In the genomic region with DNA sequence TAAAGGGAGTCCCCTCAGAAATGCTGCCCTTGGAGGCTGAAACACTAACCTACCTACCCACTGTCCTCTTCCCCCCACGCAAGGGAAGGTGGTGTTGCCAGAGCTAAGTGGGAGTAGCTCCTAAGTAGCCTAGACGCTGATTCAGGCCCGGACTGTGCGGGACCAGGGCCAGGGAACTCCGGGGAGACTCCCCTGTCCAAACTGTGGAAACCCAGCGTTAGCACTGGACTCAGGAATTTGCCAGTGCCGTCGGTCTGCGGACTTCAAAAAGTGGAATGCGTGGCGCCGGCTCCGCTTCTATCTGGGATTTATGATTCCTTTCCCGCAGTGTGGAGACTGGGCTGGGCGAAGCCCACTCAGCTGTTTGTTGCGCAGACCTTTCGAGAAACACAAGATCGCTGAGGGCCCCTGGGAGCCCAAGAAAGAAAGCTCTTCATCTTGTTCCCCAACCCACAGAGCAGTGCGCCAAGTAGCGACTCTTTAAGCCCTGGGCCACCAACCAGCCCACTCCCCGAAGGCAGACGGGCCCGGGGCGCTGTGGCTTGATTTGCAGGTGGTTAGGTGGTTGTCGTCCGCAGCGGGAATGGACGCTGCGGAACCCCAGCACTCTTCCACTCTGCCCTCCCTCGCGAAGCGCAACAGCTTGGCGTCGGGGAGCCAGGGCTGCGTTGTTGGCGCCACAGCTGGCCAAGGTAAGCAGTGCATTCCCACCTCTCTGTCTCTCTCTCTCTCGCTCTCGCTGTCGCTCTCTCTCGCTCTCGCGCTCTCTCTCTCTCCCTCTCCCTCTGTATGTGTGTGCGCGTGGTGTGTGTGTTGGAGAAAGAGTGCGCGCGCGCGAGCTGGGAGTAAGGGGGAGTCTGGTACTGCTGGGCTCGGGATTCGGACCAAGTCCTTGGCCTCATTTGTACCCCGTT, we compare ENCODE assay signal across 1 cellular context.
TF ChIP-seq lines count a peak whose summit lies in the region.

No MANE protein-coding gene starts in this region.

TF ChIP-seq in A549, 52 proteins besides CTCF, POLR2A, EP300 and RAD21:
- TF ChIP-seq, protein P1, sequence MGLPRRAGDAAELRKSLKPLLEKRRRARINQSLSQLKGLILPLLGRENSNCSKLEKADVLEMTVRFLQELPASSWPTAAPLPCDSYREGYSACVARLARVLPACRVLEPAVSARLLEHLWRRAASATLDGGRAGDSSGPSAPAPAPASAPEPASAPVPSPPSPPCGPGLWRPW (IDR thresholded peaks at IDR 0.05): no peak
- no peak for TF ChIP-seq RNF2 (IDR thresholded peaks at IDR 0.05; ENCODE audit: borderline replicate concordance, low read depth)
- TF ChIP-seq BHLHE40 (IDR thresholded peaks at IDR 0.05; ENCODE audit: low read depth, low read length): no peak
- no peak for TF ChIP-seq CEBPB (IDR thresholded peaks at IDR 0.05)
- no peak for TF ChIP-seq TFCP2L1 (CRISPR knock-in tag; IDR thresholded peaks at IDR 0.05)
- TF ChIP-seq HOXA7 (CRISPR knock-in tag; IDR thresholded peaks at IDR 0.05): no peak
- no peak for TF ChIP-seq TP53 (CRISPR knock-in tag; IDR thresholded peaks at IDR 0.05)
- no peak for TF ChIP-seq RARB (CRISPR knock-in tag; IDR thresholded peaks at IDR 0.05)
- no peak for TF ChIP-seq ZC3H11A (IDR thresholded peaks at IDR 0.05)
- TF ChIP-seq MAFK (IDR thresholded peaks at IDR 0.05; ENCODE audit: partially characterized antibody): no peak
- no peak for TF ChIP-seq KDM5A (IDR thresholded peaks at IDR 0.05)
- TF ChIP-seq SREBF2 (IDR thresholded peaks at IDR 0.05): no peak
- TF ChIP-seq EHMT2 (IDR thresholded peaks at IDR 0.05; ENCODE audit: low read depth): no peak
- TF ChIP-seq RCOR1 (IDR thresholded peaks at IDR 0.05; ENCODE audit: low read depth, low read length): no peak
- TF ChIP-seq ESRRA (IDR thresholded peaks at IDR 0.05; ENCODE audit: borderline replicate concordance, low read length): no peak
- TF ChIP-seq JUN (IDR thresholded peaks at IDR 0.05): no peak
- TF ChIP-seq JUNB (IDR thresholded peaks at IDR 0.05): no peak
- no peak for TF ChIP-seq USF2 (IDR thresholded peaks at IDR 0.05)
- TF ChIP-seq ZFP36 (IDR thresholded peaks at IDR 0.05; ENCODE audit: borderline replicate concordance, partially characterized antibody): peak; percentile 60
- TF ChIP-seq NFE2L2 (conservative IDR thresholded peaks at IDR 0.05; ENCODE audit: low read length): no peak
- TF ChIP-seq, protein P2, sequence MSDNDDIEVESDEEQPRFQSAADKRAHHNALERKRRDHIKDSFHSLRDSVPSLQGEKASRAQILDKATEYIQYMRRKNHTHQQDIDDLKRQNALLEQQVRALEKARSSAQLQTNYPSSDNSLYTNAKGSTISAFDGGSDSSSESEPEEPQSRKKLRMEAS (IDR thresholded peaks at IDR 0.05): peak; percentile 82
- no peak for TF ChIP-seq CBX8 (IDR thresholded peaks at IDR 0.05)
- TF ChIP-seq CHD2 (IDR thresholded peaks at IDR 0.05; ENCODE audit: low read length, partially characterized antibody): peak; percentile 68
- TF ChIP-seq, protein P3, sequence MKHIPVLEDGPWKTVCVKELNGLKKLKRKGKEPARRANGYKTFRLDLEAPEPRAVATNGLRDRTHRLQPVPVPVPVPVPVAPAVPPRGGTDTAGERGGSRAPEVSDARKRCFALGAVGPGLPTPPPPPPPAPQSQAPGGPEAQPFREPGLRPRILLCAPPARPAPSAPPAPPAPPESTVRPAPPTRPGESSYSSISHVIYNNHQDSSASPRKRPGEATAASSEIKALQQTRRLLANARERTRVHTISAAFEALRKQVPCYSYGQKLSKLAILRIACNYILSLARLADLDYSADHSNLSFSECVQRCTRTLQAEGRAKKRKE (CRISPR knock-in tag; IDR thresholded peaks at IDR 0.05; ENCODE audit: low read depth): no peak
- TF ChIP-seq PHF8 (IDR thresholded peaks at IDR 0.05; ENCODE audit: borderline replicate concordance, low read depth): no peak
- TF ChIP-seq, protein P4, sequence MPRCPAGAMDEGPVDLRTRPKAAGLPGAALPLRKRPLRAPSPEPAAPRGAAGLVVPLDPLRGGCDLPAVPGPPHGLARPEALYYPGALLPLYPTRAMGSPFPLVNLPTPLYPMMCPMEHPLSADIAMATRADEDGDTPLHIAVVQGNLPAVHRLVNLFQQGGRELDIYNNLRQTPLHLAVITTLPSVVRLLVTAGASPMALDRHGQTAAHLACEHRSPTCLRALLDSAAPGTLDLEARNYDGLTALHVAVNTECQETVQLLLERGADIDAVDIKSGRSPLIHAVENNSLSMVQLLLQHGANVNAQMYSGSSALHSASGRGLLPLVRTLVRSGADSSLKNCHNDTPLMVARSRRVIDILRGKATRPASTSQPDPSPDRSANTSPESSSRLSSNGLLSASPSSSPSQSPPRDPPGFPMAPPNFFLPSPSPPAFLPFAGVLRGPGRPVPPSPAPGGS (IDR thresholded peaks at IDR 0.05): no peak
- no peak for TF ChIP-seq FOSL2 (IDR thresholded peaks at IDR 0.05)
- TF ChIP-seq FOSL2 (CRISPR knock-in tag; IDR thresholded peaks at IDR 0.05): no peak
- no peak for TF ChIP-seq EHF (CRISPR knock-in tag; IDR thresholded peaks at IDR 0.05)
- no peak for TF ChIP-seq FOSB (CRISPR knock-in tag; IDR thresholded peaks at IDR 0.05)
- no peak for TF ChIP-seq RFX5 (IDR thresholded peaks at IDR 0.05)
- TF ChIP-seq GATA3 (IDR thresholded peaks at IDR 0.05; ENCODE audit: borderline replicate concordance): peak; percentile 42; the same call in 1 of the 2 replicates
- no peak for TF ChIP-seq HDAC2 (IDR thresholded peaks at IDR 0.05)
- no peak for TF ChIP-seq ZSCAN20 (CRISPR knock-in tag; IDR thresholded peaks at IDR 0.05)
- TF ChIP-seq KDM1A (IDR thresholded peaks at IDR 0.05; ENCODE audit: low read depth): no peak
- TF ChIP-seq HEYL (CRISPR knock-in tag; IDR thresholded peaks at IDR 0.05): no peak
- TF ChIP-seq MYC (IDR thresholded peaks at IDR 0.05; ENCODE audit: borderline replicate concordance, low read length): no peak
- no peak for TF ChIP-seq ZNF302 (CRISPR knock-in tag; IDR thresholded peaks at IDR 0.05)
- TF ChIP-seq PBX3 (IDR thresholded peaks at IDR 0.05): no peak
- TF ChIP-seq HOXB5 (CRISPR knock-in tag; IDR thresholded peaks at IDR 0.05): no peak
- no peak for TF ChIP-seq POLR2AphosphoS2 (conservative IDR thresholded peaks at IDR 0.05; ENCODE audit: low read length)
- no peak for TF ChIP-seq CHD4 (IDR thresholded peaks at IDR 0.05; ENCODE audit: borderline replicate concordance)
- TF ChIP-seq SMC3 (IDR thresholded peaks at IDR 0.05): no peak
- peak; percentile 72; the same call in 1 of the 2 replicates for TF ChIP-seq E2F6 (IDR thresholded peaks at IDR 0.05; ENCODE audit: borderline replicate concordance, low read depth)
- TF ChIP-seq REST (IDR thresholded peaks at IDR 0.05): peak; percentile 66
- TF ChIP-seq NR3C1 (IDR thresholded peaks at IDR 0.05): no peak
- no peak for TF ChIP-seq NPAS2 (CRISPR knock-in tag; IDR thresholded peaks at IDR 0.05; ENCODE audit: borderline replicate concordance)
- TF ChIP-seq CBX2 (IDR thresholded peaks at IDR 0.05; ENCODE audit: borderline replicate concordance, low read depth): no peak
- TF ChIP-seq MAZ (IDR thresholded peaks at IDR 0.05; ENCODE audit: borderline replicate concordance, low read depth, low read length): no peak
- TF ChIP-seq HOXB13 (CRISPR knock-in tag; IDR thresholded peaks at IDR 0.05; ENCODE audit: low read depth): no peak
- no peak for TF ChIP-seq FOXS1 (CRISPR knock-in tag; IDR thresholded peaks at IDR 0.05)
- no peak for TF ChIP-seq ELK1 (IDR thresholded peaks at IDR 0.05; ENCODE audit: low read depth, low read length)
- no peak for TF ChIP-seq HMGXB4 (CRISPR knock-in tag; IDR thresholded peaks at IDR 0.05; ENCODE audit: borderline replicate concordance)
TF ChIP-seq in A549: peak in this region for 6.
